Comparison of ENCODE assay signal across 8 cellular contexts in genomic region chr18:77650799-77651385, GRCh38.
DNase-seq lines count a peak whose midpoint lies in the region; ATAC-seq and TF ChIP-seq lines count a peak whose summit lies in the region.

No MANE protein-coding gene starts in this region.

- H3K9me3 ChIP-seq in DND-41 (ENCODE audit: insufficient read depth, low read length, severe bottlenecking) (no peaks in the 10 kb centered on the region), Karpas-422 (ENCODE audit: low read length) (no peaks in the 10 kb centered on the region), RWPE2 (ENCODE audit: severe bottlenecking) (no peaks in the 10 kb centered on the region), left ventricle myocardium inferior (replicated peaks) (peaks cover 7% of the 10 kb centered on the region)

- H3K79me2 ChIP-seq in DND-41 (ENCODE audit: insufficient read depth, low read length): no peaks in the 10 kb centered on the region
- no peaks in the 10 kb centered on the region for H3K79me2 ChIP-seq in Karpas-422 (ENCODE audit: low read length)

- H2AFZ ChIP-seq in DND-41 (ENCODE audit: low read depth, low read length) (no peak overlapping the region), Karpas-422 (ENCODE audit: low read length) (no peak overlapping the region)

- no peak for DNase-seq in DND-41
- peak; percentile 91 for DNase-seq in Karpas-422
- no peak for DNase-seq in RWPE2 (ENCODE audit: low spot score)
- peak; percentile 41 for DNase-seq in activated naive CD4-positive, alpha-beta T cell treated with anti-CD3 and anti-CD28 coated beads, Interleukin-2, amount 50 U/mL, for 16 hours
- peak; percentile 76 for DNase-seq in left ventricle myocardium inferior
- DNase-seq in retinal pigment epithelial cell (ENCODE audit: low read depth): no peak

- H3K4me1 ChIP-seq in DND-41 (ENCODE audit: insufficient read depth, low read length) (no peaks in the 10 kb centered on the region), Karpas-422 (ENCODE audit: low read length) (no peaks in the 10 kb centered on the region; the same call in 1 of the 2 replicates), RWPE2 (ENCODE audit: insufficient read depth, poor library complexity, severe bottlenecking) (no peaks in the 10 kb centered on the region), left ventricle myocardium inferior (no peaks in the 10 kb centered on the region)

- no peak for ATAC-seq in DND-41 (ENCODE audit: insufficient read depth, low read depth)
- peak; percentile 81 for ATAC-seq in GM21619 (IDR thresholded peaks at IDR 0.05; ENCODE audit: unreplicated experiment)
- no peak for ATAC-seq in RWPE2 (ENCODE audit: low read depth)
- no peak for ATAC-seq in GM18870 (IDR thresholded peaks at IDR 0.05; ENCODE audit: unreplicated experiment)

- no peaks in the 10 kb centered on the region for H3K9me2 ChIP-seq in Karpas-422 (replicated peaks; ENCODE audit: insufficient read depth, low read length)

- H3K27ac ChIP-seq in DND-41 (ENCODE audit: low read length) (no peak overlapping the region), Karpas-422 (ENCODE audit: low read length) (no peak overlapping the region), RWPE2 (ENCODE audit: poor library complexity, severe bottlenecking) (no peak overlapping the region), left ventricle myocardium inferior (replicated peaks) (no peak overlapping the region)

- H3K36me3 ChIP-seq in DND-41 (ENCODE audit: insufficient read depth, low read length) (no peaks in the 10 kb centered on the region), Karpas-422 (ENCODE audit: insufficient read depth, low read length) (no peaks in the 10 kb centered on the region), RWPE2 (ENCODE audit: low read depth) (no peaks in the 10 kb centered on the region), left ventricle myocardium inferior (no peaks in the 10 kb centered on the region)

- H3K27me3 ChIP-seq in DND-41 (ENCODE audit: insufficient read depth, low read length, poor library complexity) (no peaks in the 10 kb centered on the region), Karpas-422 (ENCODE audit: low read length) (peaks cover 2% of the 10 kb centered on the region; the same call in 1 of the 2 replicates), RWPE2 (ENCODE audit: insufficient read depth, poor library complexity, severe bottlenecking) (no peaks in the 10 kb centered on the region), left ventricle myocardium inferior (ENCODE audit: low read depth) (peaks cover 62% of the 10 kb centered on the region)

- no peaks in the 10 kb centered on the region for H4K20me1 ChIP-seq in DND-41 (ENCODE audit: insufficient read depth, low read length)
- H4K20me1 ChIP-seq in Karpas-422 (ENCODE audit: insufficient read depth, low read depth, low read length): no peaks in the 10 kb centered on the region

- H3K4me3 ChIP-seq in DND-41 (ENCODE audit: low read depth in 1 of 2, low read length in 2 of 2): no peak overlapping the region
- H3K4me3 ChIP-seq in Karpas-422 (ENCODE audit: low read length): no peak overlapping the region
- H3K4me3 ChIP-seq in RWPE2 (ENCODE audit: severe bottlenecking): no peak overlapping the region
- H3K4me3 ChIP-seq in left ventricle myocardium inferior: no peak overlapping the region
- H3K4me3 ChIP-seq in retinal pigment epithelial cell (ENCODE audit: low read length): no peak overlapping the region

- H3K9ac ChIP-seq in DND-41 (ENCODE audit: low read depth, low read length): no peak overlapping the region
- no peak overlapping the region for H3K9ac ChIP-seq in Karpas-422 (ENCODE audit: low read length)

- no peak overlapping the region for H3K4me2 ChIP-seq in DND-41 (ENCODE audit: insufficient read depth, low read length)
- peak overlapping the region; percentile 20 for H3K4me2 ChIP-seq in Karpas-422 (ENCODE audit: low read depth, low read length, poor library complexity, severe bottlenecking)

- intact Hi-C loops in left ventricle myocardium inferior (cut with micrococcal nuclease): no loop called here

- TF ChIP-seq CTCF in DND-41 (IDR thresholded peaks at IDR 0.05; ENCODE audit: borderline replicate concordance, extremely low read depth, low read length, poor library complexity, severe bottlenecking) (peak; percentile 57), RWPE2 (IDR thresholded peaks at IDR 0.05; ENCODE audit: poor library complexity, severe bottlenecking) (peak; percentile 35), left ventricle myocardium inferior (IDR thresholded peaks at IDR 0.05; ENCODE audit: borderline replicate concordance) (peak; percentile 94), retinal pigment epithelial cell (conservative IDR thresholded peaks at IDR 0.05; ENCODE audit: low read depth, low read length) (peak; percentile 46)

Comparison
In these comparisons a context has a peak if more than half of its experiments do, and no peak if none do; other contexts are left out.
1. DNase-seq: peak in Karpas-422 (single experiment), activated naive CD4-positive, alpha-beta T cell treated with anti-CD3 and anti-CD28 coated beads, Interleukin-2, amount 50 U/mL, for 16 hours (single experiment) and left ventricle myocardium inferior (single experiment); none in DND-41 (single experiment), RWPE2 (single experiment) and retinal pigment epithelial cell (single experiment).
2. CTCF ChIP-seq: peak in every context shown above with its lines; median percentile 94 in left ventricle myocardium inferior; 57 in DND-41; 46 in retinal pigment epithelial cell; 35 in RWPE2.